ENCODE assay signal across 27 cellular contexts in genomic region chr11:16364250-16364649, GRCh38. TPM values are rescaled to one million over a fixed set of nuclear protein-coding genes. Genes with fewer than 3 reads are reported as not detected.
"Had no signal": no experiment of that assay in that cellular context is flagged by ENCODE, and none has a peak within 500 bp of the region (broad histone marks: within the 10 kb centered on the region; RNA-seq: fewer than 3 reads in every experiment).

No MANE protein-coding gene starts in this region.

- H3K4me2 ChIP-seq: neural progenitor cell, smooth muscle cell had no signal

- H3K36me3 ChIP-seq: lower lobe of right lung, neural progenitor cell, neutrophil, right atrium auricular region, right lobe of liver, tibial nerve, uterus had no signal

- H3K9ac ChIP-seq: neural progenitor cell, parathyroid adenoma had no signal

- H3K4me3 Mint-ChIP-seq: naive thymus-derived CD8-positive, alpha-beta T cell; nephron progenitor cell; neural progenitor cell; stimulated activated memory B cell treated with anti-CD40 and anti-IgM and Interleukin-4, amounts not matched to agents 10 μg/mL and 1 μg/mL and 100 μg/mL, for 72 hours; stimulated activated naive CD8-positive, alpha-beta T cell treated with anti-CD3 and anti-CD28 coated beads, Interleukin-15, amount 100 ng/mL, for 72 hours; type B pancreatic cell had no signal

- H3K9me3 Mint-ChIP-seq: nephron progenitor cell; neural progenitor cell; stimulated activated memory B cell treated with anti-CD40 and anti-IgM and Interleukin-4, amounts not matched to agents 10 μg/mL and 1 μg/mL and 100 μg/mL, for 72 hours; stimulated activated naive CD8-positive, alpha-beta T cell treated with anti-CD3 and anti-CD28 coated beads, Interleukin-15, amount 100 ng/mL, for 72 hours; type B pancreatic cell had no signal

- H3K27ac ChIP-seq: lower lobe of right lung, neural progenitor cell, neutrophil, parathyroid adenoma, right atrium auricular region, right lobe of liver, uterus had no signal

- H3K36me3 Mint-ChIP-seq: naive thymus-derived CD8-positive, alpha-beta T cell; neural progenitor cell; stimulated activated memory B cell treated with anti-CD40 and anti-IgM and Interleukin-4, amounts not matched to agents 10 μg/mL and 1 μg/mL and 100 μg/mL, for 72 hours; type B pancreatic cell had no signal

- H3K79me2 ChIP-seq: parathyroid adenoma had no signal

- H3K4me3 ChIP-seq: lower lobe of right lung, neural progenitor cell, right atrium auricular region, right lobe of liver, smooth muscle cell, tibial nerve, uterus had no signal

- H2AFZ ChIP-seq: neural progenitor cell, parathyroid adenoma had no signal

- DNase-seq: kidney glomerular epithelial cell; left cardiac atrium; lower lobe of right lung; mammary epithelial cell; mesenchymal stem cell; naive thymus-derived CD8-positive, alpha-beta T cell; nephron progenitor cell; occipital lobe; right lobe of liver; stimulated activated CD4-positive, alpha-beta T cell treated with anti-CD3 and anti-CD28 coated beads, Interleukin-1b, Interleukin-23, amount 100 ng/mL, for 48 hours; stimulated activated CD4-positive, alpha-beta T cell treated with anti-CD3 and anti-CD28 coated beads, Interleukin-2, amount 100 ng/mL, for 48 hours; stimulated activated CD4-positive, alpha-beta T cell treated with anti-CD3 and anti-CD28 coated beads, Interleukin-4, amount 100 ng/mL, for 4 hours; stimulated activated CD8-positive, alpha-beta memory T cell treated with anti-CD3 and anti-CD28 coated beads, Interleukin-4, amount 100 ng/mL, for 48 hours; stimulated activated naive CD4-positive, alpha-beta T cell treated with Interleukin-2 at 50 U/mL for 16 hours; stimulated activated naive CD8-positive, alpha-beta T cell treated with anti-CD3 and anti-CD28 coated beads, Interleukin-15, amount 100 ng/mL, for 72 hours; substantia nigra; uterus had no signal

- H3K27me3 ChIP-seq: neutrophil, right atrium auricular region, right lobe of liver, tibial nerve, uterus had no signal

- H3K27ac Mint-ChIP-seq: naive thymus-derived CD8-positive, alpha-beta T cell; nephron progenitor cell; neural progenitor cell; stimulated activated memory B cell treated with anti-CD40 and anti-IgM and Interleukin-4, amounts not matched to agents 10 μg/mL and 1 μg/mL and 100 μg/mL, for 72 hours; stimulated activated naive CD8-positive, alpha-beta T cell treated with anti-CD3 and anti-CD28 coated beads, Interleukin-15, amount 100 ng/mL, for 72 hours; type B pancreatic cell had no signal

- ATAC-seq: left cardiac atrium; left lobe of liver; lower lobe of right lung; naive thymus-derived CD8-positive, alpha-beta T cell; right lobe of liver; stimulated activated memory B cell treated with anti-CD40 and anti-IgM and Interleukin-4, amounts not matched to agents 10 μg/mL and 1 μg/mL and 100 μg/mL, for 72 hours; stimulated activated naive CD8-positive, alpha-beta T cell treated with anti-CD3 and anti-CD28 coated beads, Interleukin-15, amount 100 ng/mL, for 72 hours had no signal

- H3K4me1 Mint-ChIP-seq: naive thymus-derived CD8-positive, alpha-beta T cell; stimulated activated memory B cell treated with anti-CD40 and anti-IgM and Interleukin-4, amounts not matched to agents 10 μg/mL and 1 μg/mL and 100 μg/mL, for 72 hours; stimulated activated naive CD8-positive, alpha-beta T cell treated with anti-CD3 and anti-CD28 coated beads, Interleukin-15, amount 100 ng/mL, for 72 hours had no signal

- H3K9me3 ChIP-seq: lower lobe of right lung, neutrophil, right atrium auricular region, right lobe of liver, tibial nerve, uterus had no signal

- H3K4me1 ChIP-seq: lower lobe of right lung, neural progenitor cell, parathyroid adenoma, right lobe of liver, uterus had no signal

- H3K27me3 Mint-ChIP-seq: naive thymus-derived CD8-positive, alpha-beta T cell; stimulated activated memory B cell treated with anti-CD40 and anti-IgM and Interleukin-4, amounts not matched to agents 10 μg/mL and 1 μg/mL and 100 μg/mL, for 72 hours; stimulated activated naive CD8-positive, alpha-beta T cell treated with anti-CD3 and anti-CD28 coated beads, Interleukin-15, amount 100 ng/mL, for 72 hours; type B pancreatic cell had no signal

- FAIRE-seq: keratinocyte had no signal

RNA-seq across cellular contexts. Expression of gene SOX6, which starts 7.9 kb away (rescaled TPM):
- total RNA-seq: naive thymus-derived CD8-positive, alpha-beta T cell had no signal
